26 cellular contexts compared by ENCODE assay signal in genomic region chr17:70414275-70414674, GRCh38.
"Had no signal": no experiment of that assay in that cellular context is flagged by ENCODE, and none has a peak within 500 bp of the region (broad histone marks: within the 10 kb centered on the region; RNA-seq: fewer than 3 reads in every experiment).

No MANE protein-coding gene starts in this region.

- H3K4me2 ChIP-seq: smooth muscle cell had no signal

- H3K36me3 Mint-ChIP-seq: naive thymus-derived CD4-positive, alpha-beta T cell; stimulated activated memory B cell treated with anti-CD40 and anti-IgM and Interleukin-4, amounts not matched to agents 10 μg/mL and 1 μg/mL and 100 μg/mL, for 72 hours; type B pancreatic cell had no signal

- H3K9me3 Mint-ChIP-seq: stimulated activated memory B cell treated with anti-CD40 and anti-IgM and Interleukin-4, amounts not matched to agents 10 μg/mL and 1 μg/mL and 100 μg/mL, for 72 hours; stimulated activated naive CD8-positive, alpha-beta T cell treated with anti-CD3 and anti-CD28 coated beads, Interleukin-15, amount 100 ng/mL, for 72 hours; type B pancreatic cell had no signal

- H3K4me3 ChIP-seq: left ventricle myocardium inferior, lung, mucosa of descending colon, right atrium auricular region, right lobe of liver, smooth muscle cell, tibial nerve, uterus had no signal

- DNase-seq: hippocampal formation; left colon; left ventricle myocardium inferior; midbrain; mucosa of descending colon; naive thymus-derived CD4-positive, alpha-beta T cell; occipital lobe; right lobe of liver; stimulated activated CD4-positive, alpha-beta T cell treated with anti-CD3 and anti-CD28 coated beads, Interleukin-1b, Interleukin-23, amount 100 ng/mL, for 48 hours; stimulated activated CD4-positive, alpha-beta T cell treated with anti-CD3 and anti-CD28 coated beads, Interleukin-2, amount 100 ng/mL, for 48 hours; stimulated activated CD4-positive, alpha-beta T cell treated with anti-CD3 and anti-CD28 coated beads, Interleukin-4, amount 100 ng/mL, for 4 hours; stimulated activated CD8-positive, alpha-beta memory T cell treated with anti-CD3 and anti-CD28 coated beads, Interleukin-4, amount 100 ng/mL, for 48 hours; stimulated activated naive CD4-positive, alpha-beta T cell treated with Interleukin-2 at 50 U/mL for 16 hours; stimulated activated naive CD8-positive, alpha-beta T cell treated with anti-CD3 and anti-CD28 coated beads, Interleukin-15, amount 100 ng/mL, for 72 hours; substantia nigra; uterus had no signal

- H3K4me1 ChIP-seq: left ventricle myocardium inferior, right atrium auricular region, right lobe of liver, tibial nerve, uterus had no signal

- H3K36me3 ChIP-seq: left ventricle myocardium inferior, neutrophil, right atrium auricular region, right lobe of liver, tibial nerve, uterus had no signal

- H3K4me1 Mint-ChIP-seq: naive thymus-derived CD4-positive, alpha-beta T cell; neural crest cell; stimulated activated memory B cell treated with anti-CD40 and anti-IgM and Interleukin-4, amounts not matched to agents 10 μg/mL and 1 μg/mL and 100 μg/mL, for 72 hours; stimulated activated naive CD8-positive, alpha-beta T cell treated with anti-CD3 and anti-CD28 coated beads, Interleukin-15, amount 100 ng/mL, for 72 hours had no signal

- H3K27ac ChIP-seq: left ventricle myocardium inferior, neutrophil, right atrium auricular region, right lobe of liver, tibial nerve, uterus had no signal

- H3K27me3 Mint-ChIP-seq: naive thymus-derived CD4-positive, alpha-beta T cell; progenitor cell of endocrine pancreas; stimulated activated memory B cell treated with anti-CD40 and anti-IgM and Interleukin-4, amounts not matched to agents 10 μg/mL and 1 μg/mL and 100 μg/mL, for 72 hours; stimulated activated naive CD8-positive, alpha-beta T cell treated with anti-CD3 and anti-CD28 coated beads, Interleukin-15, amount 100 ng/mL, for 72 hours; type B pancreatic cell had no signal

- H3K27me3 ChIP-seq: neutrophil, right atrium auricular region, right lobe of liver, tibial nerve, uterus had no signal

- H3K4me3 Mint-ChIP-seq: naive thymus-derived CD4-positive, alpha-beta T cell; nephron; neural crest cell; stimulated activated memory B cell treated with anti-CD40 and anti-IgM and Interleukin-4, amounts not matched to agents 10 μg/mL and 1 μg/mL and 100 μg/mL, for 72 hours; stimulated activated naive CD8-positive, alpha-beta T cell treated with anti-CD3 and anti-CD28 coated beads, Interleukin-15, amount 100 ng/mL, for 72 hours; type B pancreatic cell had no signal

- H3K9me3 ChIP-seq: left ventricle myocardium inferior, mucosa of descending colon, neutrophil, right atrium auricular region, right lobe of liver, tibial nerve, uterus had no signal

- H3K27ac Mint-ChIP-seq: naive thymus-derived CD4-positive, alpha-beta T cell; progenitor cell of endocrine pancreas; stimulated activated memory B cell treated with anti-CD40 and anti-IgM and Interleukin-4, amounts not matched to agents 10 μg/mL and 1 μg/mL and 100 μg/mL, for 72 hours; stimulated activated naive CD8-positive, alpha-beta T cell treated with anti-CD3 and anti-CD28 coated beads, Interleukin-15, amount 100 ng/mL, for 72 hours; type B pancreatic cell had no signal

- ATAC-seq: left colon; mucosa of descending colon; naive thymus-derived CD4-positive, alpha-beta T cell; right lobe of liver; stimulated activated memory B cell treated with anti-CD40 and anti-IgM and Interleukin-4, amounts not matched to agents 10 μg/mL and 1 μg/mL and 100 μg/mL, for 72 hours; stimulated activated naive CD8-positive, alpha-beta T cell treated with anti-CD3 and anti-CD28 coated beads, Interleukin-15, amount 100 ng/mL, for 72 hours had no signal
